Comparison of ENCODE assay signal across 21 cellular contexts in the genomic region with DNA sequence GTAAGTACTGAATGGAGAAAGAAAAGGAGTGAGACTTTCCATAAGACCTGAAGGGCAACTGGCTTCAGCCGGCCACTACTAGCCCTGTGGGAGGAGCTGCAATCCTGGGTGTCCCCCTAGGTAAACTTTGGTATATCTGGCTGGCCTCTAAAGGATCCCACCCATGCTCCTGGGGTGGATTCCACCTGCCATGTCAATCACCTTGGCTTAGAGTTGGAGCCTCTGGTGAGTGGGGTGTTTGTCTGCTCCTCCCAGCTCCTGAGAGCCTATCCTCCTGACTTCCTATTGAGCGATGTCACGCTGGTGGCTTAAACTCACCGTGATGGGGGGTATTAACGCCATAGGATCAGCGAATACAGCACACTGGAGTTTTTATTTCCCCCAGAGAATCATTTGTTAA. TPM values are rescaled to one million over a fixed set of nuclear protein-coding genes. Genes with fewer than 3 reads are reported as not detected.
A peak's percentile ranks its signal among the peaks of the same experiment; 100 is the strongest.
DNase-seq lines count a peak whose midpoint lies in the region; ATAC-seq and TF ChIP-seq lines count a peak whose summit lies in the region.
"Had no signal": no experiment of that assay in that cellular context is flagged by ENCODE, and none has a peak within 500 bp of the region (broad histone marks: within the 10 kb centered on the region; RNA-seq: fewer than 3 reads in every experiment).

No MANE protein-coding gene starts in this region.

- H2BK15ac ChIP-seq in neuronal stem cell (ENCODE audit: low read length) (no peak overlapping the region), mesenchymal stem cell (ENCODE audit: low read depth, poor library complexity, severe bottlenecking) (no peak overlapping the region)

- no peak overlapping the region for H3K4ac ChIP-seq in neuronal stem cell (ENCODE audit: low read length)
- H3K4ac ChIP-seq in mesenchymal stem cell (ENCODE audit: low read depth in 1 of 2, low read length in 2 of 2): no peak overlapping the region

- POLR2A ChIA-PET in T-cell (lab: Charles Lee): no interaction called here

- H3K23ac ChIP-seq in neuronal stem cell (ENCODE audit: low read depth, low read length, poor library complexity) (no peak overlapping the region), mesenchymal stem cell (ENCODE audit: low read length in 2 of 2) (no peak overlapping the region)

- no peak overlapping the region for H3K27ac ChIP-seq in neuronal stem cell (replicated peaks; ENCODE audit: low read length)
- no peak overlapping the region for H3K27ac ChIP-seq in mesenchymal stem cell (ENCODE audit: low read length, poor library complexity, severe bottlenecking)
- H3K27ac ChIP-seq: A549 had no signal

- H3K27me3 Mint-ChIP-seq in T-helper 17 cell (no peaks in the 10 kb centered on the region), T-cell (no peaks in the 10 kb centered on the region)
- H3K27me3 Mint-ChIP-seq: activated naive CD8-positive, alpha-beta T cell; memory B cell; stimulated activated memory B cell treated with anti-CD40 and anti-IgM and Interleukin-4, amounts not matched to agents 10 μg/mL and 1 μg/mL and 100 μg/mL, for 72 hours had no signal

- no peak for TF ChIP-seq CTCF in GM20000 (IDR thresholded peaks at IDR 0.05; ENCODE audit: extremely low read depth, missing control alignments)

- H3K4me2 ChIP-seq in neuronal stem cell (ENCODE audit: insufficient read depth, low read length, poor library complexity, severe bottlenecking) (no peak overlapping the region), mesenchymal stem cell (ENCODE audit: low read length, poor library complexity, severe bottlenecking) (no peak overlapping the region)
- H3K4me2 ChIP-seq: A549 had no signal

- H3K14ac ChIP-seq in neuronal stem cell (ENCODE audit: low read length) (no peak overlapping the region), mesenchymal stem cell (ENCODE audit: low read length in 2 of 2) (no peak overlapping the region)

- ATAC-seq in T-helper 17 cell (no peak), T-cell (replicated peaks in 1 of 4) (no peak), GM21737 (IDR thresholded peaks at IDR 0.05; ENCODE audit: unreplicated experiment) (no peak)
- ATAC-seq: A549; stimulated activated memory B cell treated with anti-CD40 and anti-IgM and Interleukin-4, amounts not matched to agents 10 μg/mL and 1 μg/mL and 100 μg/mL, for 72 hours; WTC11 had no signal

- H3K4me3 ChIP-seq in neuronal stem cell (ENCODE audit: low read length in 2 of 2) (no peak overlapping the region), mesenchymal stem cell (ENCODE audit: insufficient read depth in 1 of 2, low read depth in 1 of 2, low read length in 2 of 2) (no peak overlapping the region)
- H3K4me3 ChIP-seq: A549 had no signal

- no peaks in the 10 kb centered on the region for H3K9me3 ChIP-seq in T-helper 17 cell (ENCODE audit: control insufficient read depth, low read length, poor library complexity, severe bottlenecking)
- no peaks in the 10 kb centered on the region for H3K9me3 ChIP-seq in neuronal stem cell (replicated peaks in 1 of 2; ENCODE audit: control insufficient read depth in 2 of 2, insufficient read depth in 1 of 2, low read depth in 1 of 2, low read length in 2 of 2)
- H3K9me3 ChIP-seq in mesenchymal stem cell (ENCODE audit: control insufficient read depth, low read length): no peaks in the 10 kb centered on the region
- H3K9me3 ChIP-seq: A549 had no signal

- H3K4me3 Mint-ChIP-seq in T-helper 17 cell: no peak overlapping the region
- no peak overlapping the region for H3K4me3 Mint-ChIP-seq in T-cell
- H3K4me3 Mint-ChIP-seq: activated naive CD8-positive, alpha-beta T cell; memory B cell; stimulated activated memory B cell treated with anti-CD40 and anti-IgM and Interleukin-4, amounts not matched to agents 10 μg/mL and 1 μg/mL and 100 μg/mL, for 72 hours; WTC11 had no signal

- H3K27ac Mint-ChIP-seq in T-helper 17 cell (peak overlapping the region; percentile 97), T-cell (peak overlapping the region in 1 of 2 donors; percentile 62)
- H3K27ac Mint-ChIP-seq: activated naive CD8-positive, alpha-beta T cell; WTC11 had no signal

- no peaks in the 10 kb centered on the region for H3K9me3 Mint-ChIP-seq in T-cell
- H3K9me3 Mint-ChIP-seq: memory B cell; stimulated activated memory B cell treated with anti-CD40 and anti-IgM and Interleukin-4, amounts not matched to agents 10 μg/mL and 1 μg/mL and 100 μg/mL, for 72 hours had no signal

- peaks cover 0 to 3% (median 2%) of the 10 kb centered on the region in 3 experiments for H3K27me3 ChIP-seq in neuronal stem cell (ENCODE audit: control insufficient read depth in 3 of 3, insufficient read depth in 3 of 3, low read depth in 1 of 3, low read length in 3 of 3)
- H3K27me3 ChIP-seq in mesenchymal stem cell (ENCODE audit: control insufficient read depth in 1 of 2, insufficient read depth in 1 of 2, low read length in 2 of 2): peaks cover 0 to 30% of the 10 kb centered on the region in 2 experiments

- H4K8ac ChIP-seq in neuronal stem cell (ENCODE audit: low read depth, low read length): no peak overlapping the region
- no peak overlapping the region for H4K8ac ChIP-seq in mesenchymal stem cell (ENCODE audit: low read length)

- peak; percentile 51 for DNase-seq in NCI-H510A treated with DMSO at 0.1 percent for 48 hours (lab: John Stamatoyannopoulos, UW)
- no peak for DNase-seq in NCI-H510A (lab: John Stamatoyannopoulos, UW)
- DNase-seq in GM20000 (ENCODE audit: low spot score): peak; percentile 5
- no peak for DNase-seq in T-helper 17 cell
- no peak for DNase-seq in neuronal stem cell (ENCODE audit: low spot score)
- DNase-seq in T-cell: no peak
- no peak for DNase-seq in mesenchymal stem cell
- DNase-seq: activated CD4-positive, alpha-beta T cell treated with anti-CD3 and anti-CD28 coated beads, Interleukin-2, amount 50 U/mL, for 1 hour; central memory CD4-positive, alpha-beta T cell; EL; glutamatergic neuron; HCEC 1CT; Karpas-422; kidney glomerular epithelial cell; T1000 had no signal

- H3K18ac ChIP-seq in neuronal stem cell (ENCODE audit: low read length): no peak overlapping the region
- no peak overlapping the region for H3K18ac ChIP-seq in mesenchymal stem cell (ENCODE audit: low read depth in 1 of 2, low read length in 2 of 2)

- H3K36me3 ChIP-seq in neuronal stem cell (replicated peaks in 1 of 2; ENCODE audit: control insufficient read depth in 2 of 2, insufficient read depth in 2 of 2, low read length in 2 of 2) (no peaks in the 10 kb centered on the region), mesenchymal stem cell (ENCODE audit: control insufficient read depth in 1 of 2, insufficient read depth in 2 of 2, low read depth in 1 of 2, low read length in 2 of 2) (peaks cover 0 to 27% of the 10 kb centered on the region in 2 experiments)

- WGBS in neuronal stem cell (ENCODE audit: extremely low coverage in 2 of 2, insufficient read length in 2 of 2, insufficient replicate concordance in 1 of 2), 2 donors: no CpG with 5 or more reads among the region's 6 CpGs
- 91% methylated on average over 6 of the region's 6 CpGs for WGBS in mesenchymal stem cell

- H2AFZ ChIP-seq in neuronal stem cell (ENCODE audit: low read length) (peak overlapping the region; percentile 74), mesenchymal stem cell (ENCODE audit: low read depth, low read length) (no peak overlapping the region)

- H3K4me1 ChIP-seq in neuronal stem cell (ENCODE audit: control insufficient read depth in 2 of 2, insufficient read depth in 1 of 2, low read depth in 1 of 2, low read length in 2 of 2) (peaks cover 0 to 10% of the 10 kb centered on the region in 2 donors), mesenchymal stem cell (ENCODE audit: control insufficient read depth, insufficient read depth, low read depth, low read length) (peaks cover 44% of the 10 kb centered on the region)

- no peak overlapping the region for H4K91ac ChIP-seq in neuronal stem cell (ENCODE audit: low read depth, low read length, poor library complexity)
- no peak overlapping the region for H4K91ac ChIP-seq in mesenchymal stem cell (ENCODE audit: low read length)

- H3K79me1 ChIP-seq in neuronal stem cell (ENCODE audit: low read depth, low read length) (no peaks in the 10 kb centered on the region), mesenchymal stem cell (replicated peaks; ENCODE audit: low read length, poor library complexity, severe bottlenecking) (no peaks in the 10 kb centered on the region)

- H2BK5ac ChIP-seq in neuronal stem cell (ENCODE audit: low read length) (no peak overlapping the region), mesenchymal stem cell (ENCODE audit: low read depth, low read length, poor library complexity, severe bottlenecking) (no peak overlapping the region)

- CTCF ChIA-PET in T-cell (lab: Charles Lee): no interaction called here

- peaks cover 21% of the 10 kb centered on the region for H3K4me1 Mint-ChIP-seq in T-helper 17 cell
- H3K4me1 Mint-ChIP-seq in T-cell: peaks cover 31 to 68% (median 48%) of the 10 kb centered on the region in 3 donors
- H3K4me1 Mint-ChIP-seq: WTC11 had no signal

- H2BK12ac ChIP-seq in neuronal stem cell (ENCODE audit: low read length) (no peak overlapping the region), mesenchymal stem cell (ENCODE audit: low read length in 2 of 2) (no peak overlapping the region)

- H3K9ac ChIP-seq in neuronal stem cell (ENCODE audit: low read depth, low read length, poor library complexity) (no peak overlapping the region), mesenchymal stem cell (ENCODE audit: low read length) (no peak overlapping the region)

- H2AK5ac ChIP-seq in neuronal stem cell (ENCODE audit: low read depth, low read length) (no peak overlapping the region), mesenchymal stem cell (ENCODE audit: low read length, severe bottlenecking) (no peak overlapping the region)

- H2BK120ac ChIP-seq in neuronal stem cell (ENCODE audit: low read depth, low read length) (no peak overlapping the region), mesenchymal stem cell (ENCODE audit: low read depth, low read length) (no peak overlapping the region)

- H3K36me3 Mint-ChIP-seq in T-helper 17 cell (ENCODE audit: low read depth) (no peaks in the 10 kb centered on the region), T-cell (no peaks in the 10 kb centered on the region)
- H3K36me3 Mint-ChIP-seq: activated naive CD8-positive, alpha-beta T cell; memory B cell; stimulated activated memory B cell treated with anti-CD40 and anti-IgM and Interleukin-4, amounts not matched to agents 10 μg/mL and 1 μg/mL and 100 μg/mL, for 72 hours; WTC11 had no signal

RNA-seq across cellular contexts. Expression of a gene that starts 2.6 kb away (rescaled TPM):
- total RNA-seq in T-helper 17 cell (1 to 10 TPM; 1.9 to 2.2 TPM), T-cell (1 to 10 TPM; 1.0 to 4.0 (median 2.2) TPM)
- polyA plus RNA-seq in neuronal stem cell (2013, experiment 1 of 2): 0.08 TPM
- 0.14 TPM for polyA plus RNA-seq in neuronal stem cell (2013, experiment 2 of 2)
- 0.32 TPM for polyA plus RNA-seq in mesenchymal stem cell (2013, experiment 1 of 2)
- 0.29 TPM for polyA plus RNA-seq in mesenchymal stem cell (2013, experiment 2 of 2)

RNA-seq across cellular contexts. Expression of a gene that starts 52.6 kb away (rescaled TPM):
- total RNA-seq in T-helper 17 cell: 10 to 100 TPM; 23.1 to 34.8 TPM
- 16.5 TPM for polyA plus RNA-seq in neuronal stem cell (2013, experiment 1 of 2)
- polyA plus RNA-seq in neuronal stem cell (2013, experiment 2 of 2): 15.9 TPM
- 10 to 100 TPM; 32.0 to 55.8 (median 44.9) TPM for total RNA-seq in T-cell
- 3.3 TPM for polyA plus RNA-seq in mesenchymal stem cell (2013, experiment 1 of 2)
- 2.0 TPM for polyA plus RNA-seq in mesenchymal stem cell (2013, experiment 2 of 2)

Comparison
In these comparisons a context has a peak if more than half of its experiments do, and no peak if none do; other contexts are left out.
1. DNase-seq: peak in NCI-H510A treated with DMSO at 0.1 percent for 48 hours (single experiment) and GM20000 (single experiment); none in NCI-H510A (single experiment), T-helper 17 cell (0 of 3), neuronal stem cell (single experiment), T-cell (0 of 34) and mesenchymal stem cell (single experiment).